Comparison of ENCODE assay signal across 1 cellular context in the genomic region with DNA sequence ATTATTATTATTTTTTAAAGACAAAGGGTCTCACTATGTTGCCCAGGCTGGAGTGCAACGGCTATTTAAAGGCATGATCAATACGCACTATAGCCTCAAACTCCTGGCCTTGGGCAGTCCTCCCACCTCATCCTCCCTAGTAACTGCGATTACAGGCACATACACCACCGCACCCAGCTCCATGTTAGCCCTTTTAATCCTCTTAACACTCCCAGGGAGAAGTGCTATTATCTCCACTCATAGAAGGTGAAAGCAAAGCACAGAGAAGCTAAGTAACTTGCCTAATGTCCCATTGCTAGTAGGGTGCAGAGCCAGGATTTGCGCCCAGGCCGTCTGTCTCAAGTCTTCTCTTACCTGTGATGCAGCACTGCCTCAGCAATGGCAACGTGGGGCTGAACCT.
TF ChIP-seq lines count a peak whose summit lies in the region.

No MANE protein-coding gene starts in this region.

TF ChIP-seq in H1, 55 proteins besides CTCF, POLR2A, EP300 and RAD21:
- no peak for TF ChIP-seq ZNF274 (IDR thresholded peaks at IDR 0.05; ENCODE audit: borderline replicate concordance, extremely low read depth, low read length)
- TF ChIP-seq CTBP2 (IDR thresholded peaks at IDR 0.05; ENCODE audit: borderline replicate concordance, insufficient read depth, insufficient read length, low read length): no peak
- TF ChIP-seq, protein P1, sequence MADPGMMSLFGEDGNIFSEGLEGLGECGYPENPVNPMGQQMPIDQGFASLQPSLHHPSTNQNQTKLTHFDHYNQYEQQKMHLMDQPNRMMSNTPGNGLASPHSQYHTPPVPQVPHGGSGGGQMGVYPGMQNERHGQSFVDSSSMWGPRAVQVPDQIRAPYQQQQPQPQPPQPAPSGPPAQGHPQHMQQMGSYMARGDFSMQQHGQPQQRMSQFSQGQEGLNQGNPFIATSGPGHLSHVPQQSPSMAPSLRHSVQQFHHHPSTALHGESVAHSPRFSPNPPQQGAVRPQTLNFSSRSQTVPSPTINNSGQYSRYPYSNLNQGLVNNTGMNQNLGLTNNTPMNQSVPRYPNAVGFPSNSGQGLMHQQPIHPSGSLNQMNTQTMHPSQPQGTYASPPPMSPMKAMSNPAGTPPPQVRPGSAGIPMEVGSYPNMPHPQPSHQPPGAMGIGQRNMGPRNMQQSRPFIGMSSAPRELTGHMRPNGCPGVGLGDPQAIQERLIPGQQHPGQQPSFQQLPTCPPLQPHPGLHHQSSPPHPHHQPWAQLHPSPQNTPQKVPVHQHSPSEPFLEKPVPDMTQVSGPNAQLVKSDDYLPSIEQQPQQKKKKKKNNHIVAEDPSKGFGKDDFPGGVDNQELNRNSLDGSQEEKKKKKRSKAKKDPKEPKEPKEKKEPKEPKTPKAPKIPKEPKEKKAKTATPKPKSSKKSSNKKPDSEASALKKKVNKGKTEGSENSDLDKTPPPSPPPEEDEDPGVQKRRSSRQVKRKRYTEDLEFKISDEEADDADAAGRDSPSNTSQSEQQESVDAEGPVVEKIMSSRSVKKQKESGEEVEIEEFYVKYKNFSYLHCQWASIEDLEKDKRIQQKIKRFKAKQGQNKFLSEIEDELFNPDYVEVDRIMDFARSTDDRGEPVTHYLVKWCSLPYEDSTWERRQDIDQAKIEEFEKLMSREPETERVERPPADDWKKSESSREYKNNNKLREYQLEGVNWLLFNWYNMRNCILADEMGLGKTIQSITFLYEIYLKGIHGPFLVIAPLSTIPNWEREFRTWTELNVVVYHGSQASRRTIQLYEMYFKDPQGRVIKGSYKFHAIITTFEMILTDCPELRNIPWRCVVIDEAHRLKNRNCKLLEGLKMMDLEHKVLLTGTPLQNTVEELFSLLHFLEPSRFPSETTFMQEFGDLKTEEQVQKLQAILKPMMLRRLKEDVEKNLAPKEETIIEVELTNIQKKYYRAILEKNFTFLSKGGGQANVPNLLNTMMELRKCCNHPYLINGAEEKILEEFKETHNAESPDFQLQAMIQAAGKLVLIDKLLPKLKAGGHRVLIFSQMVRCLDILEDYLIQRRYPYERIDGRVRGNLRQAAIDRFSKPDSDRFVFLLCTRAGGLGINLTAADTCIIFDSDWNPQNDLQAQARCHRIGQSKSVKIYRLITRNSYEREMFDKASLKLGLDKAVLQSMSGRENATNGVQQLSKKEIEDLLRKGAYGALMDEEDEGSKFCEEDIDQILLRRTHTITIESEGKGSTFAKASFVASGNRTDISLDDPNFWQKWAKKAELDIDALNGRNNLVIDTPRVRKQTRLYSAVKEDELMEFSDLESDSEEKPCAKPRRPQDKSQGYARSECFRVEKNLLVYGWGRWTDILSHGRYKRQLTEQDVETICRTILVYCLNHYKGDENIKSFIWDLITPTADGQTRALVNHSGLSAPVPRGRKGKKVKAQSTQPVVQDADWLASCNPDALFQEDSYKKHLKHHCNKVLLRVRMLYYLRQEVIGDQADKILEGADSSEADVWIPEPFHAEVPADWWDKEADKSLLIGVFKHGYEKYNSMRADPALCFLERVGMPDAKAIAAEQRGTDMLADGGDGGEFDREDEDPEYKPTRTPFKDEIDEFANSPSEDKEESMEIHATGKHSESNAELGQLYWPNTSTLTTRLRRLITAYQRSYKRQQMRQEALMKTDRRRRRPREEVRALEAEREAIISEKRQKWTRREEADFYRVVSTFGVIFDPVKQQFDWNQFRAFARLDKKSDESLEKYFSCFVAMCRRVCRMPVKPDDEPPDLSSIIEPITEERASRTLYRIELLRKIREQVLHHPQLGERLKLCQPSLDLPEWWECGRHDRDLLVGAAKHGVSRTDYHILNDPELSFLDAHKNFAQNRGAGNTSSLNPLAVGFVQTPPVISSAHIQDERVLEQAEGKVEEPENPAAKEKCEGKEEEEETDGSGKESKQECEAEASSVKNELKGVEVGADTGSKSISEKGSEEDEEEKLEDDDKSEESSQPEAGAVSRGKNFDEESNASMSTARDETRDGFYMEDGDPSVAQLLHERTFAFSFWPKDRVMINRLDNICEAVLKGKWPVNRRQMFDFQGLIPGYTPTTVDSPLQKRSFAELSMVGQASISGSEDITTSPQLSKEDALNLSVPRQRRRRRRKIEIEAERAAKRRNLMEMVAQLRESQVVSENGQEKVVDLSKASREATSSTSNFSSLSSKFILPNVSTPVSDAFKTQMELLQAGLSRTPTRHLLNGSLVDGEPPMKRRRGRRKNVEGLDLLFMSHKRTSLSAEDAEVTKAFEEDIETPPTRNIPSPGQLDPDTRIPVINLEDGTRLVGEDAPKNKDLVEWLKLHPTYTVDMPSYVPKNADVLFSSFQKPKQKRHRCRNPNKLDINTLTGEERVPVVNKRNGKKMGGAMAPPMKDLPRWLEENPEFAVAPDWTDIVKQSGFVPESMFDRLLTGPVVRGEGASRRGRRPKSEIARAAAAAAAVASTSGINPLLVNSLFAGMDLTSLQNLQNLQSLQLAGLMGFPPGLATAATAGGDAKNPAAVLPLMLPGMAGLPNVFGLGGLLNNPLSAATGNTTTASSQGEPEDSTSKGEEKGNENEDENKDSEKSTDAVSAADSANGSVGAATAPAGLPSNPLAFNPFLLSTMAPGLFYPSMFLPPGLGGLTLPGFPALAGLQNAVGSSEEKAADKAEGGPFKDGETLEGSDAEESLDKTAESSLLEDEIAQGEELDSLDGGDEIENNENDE (IDR thresholded peaks at IDR 0.05; ENCODE audit: insufficient replicate concordance, low read length): no peak
- TF ChIP-seq, protein P2, sequence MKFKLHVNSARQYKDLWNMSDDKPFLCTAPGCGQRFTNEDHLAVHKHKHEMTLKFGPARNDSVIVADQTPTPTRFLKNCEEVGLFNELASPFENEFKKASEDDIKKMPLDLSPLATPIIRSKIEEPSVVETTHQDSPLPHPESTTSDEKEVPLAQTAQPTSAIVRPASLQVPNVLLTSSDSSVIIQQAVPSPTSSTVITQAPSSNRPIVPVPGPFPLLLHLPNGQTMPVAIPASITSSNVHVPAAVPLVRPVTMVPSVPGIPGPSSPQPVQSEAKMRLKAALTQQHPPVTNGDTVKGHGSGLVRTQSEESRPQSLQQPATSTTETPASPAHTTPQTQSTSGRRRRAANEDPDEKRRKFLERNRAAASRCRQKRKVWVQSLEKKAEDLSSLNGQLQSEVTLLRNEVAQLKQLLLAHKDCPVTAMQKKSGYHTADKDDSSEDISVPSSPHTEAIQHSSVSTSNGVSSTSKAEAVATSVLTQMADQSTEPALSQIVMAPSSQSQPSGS (IDR thresholded peaks at IDR 0.05; ENCODE audit: low read length): no peak
- TF ChIP-seq CBX5 (IDR thresholded peaks at IDR 0.05; ENCODE audit: low read depth, low read length): no peak
- TF ChIP-seq, protein P3, sequence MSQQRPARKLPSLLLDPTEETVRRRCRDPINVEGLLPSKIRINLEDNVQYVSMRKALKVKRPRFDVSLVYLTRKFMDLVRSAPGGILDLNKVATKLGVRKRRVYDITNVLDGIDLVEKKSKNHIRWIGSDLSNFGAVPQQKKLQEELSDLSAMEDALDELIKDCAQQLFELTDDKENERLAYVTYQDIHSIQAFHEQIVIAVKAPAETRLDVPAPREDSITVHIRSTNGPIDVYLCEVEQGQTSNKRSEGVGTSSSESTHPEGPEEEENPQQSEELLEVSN (IDR thresholded peaks at IDR 0.05): no peak
- TF ChIP-seq KDM5A (IDR thresholded peaks at IDR 0.05; ENCODE audit: low read length): no peak
- TF ChIP-seq SIN3A (conservative IDR thresholded peaks at IDR 0.05 in 1 of 2, IDR thresholded peaks at IDR 0.05 in 1 of 2; ENCODE audit: low read depth in 1 of 2, low read length in 2 of 2): no peak
- no peak for TF ChIP-seq GABPA (IDR thresholded peaks at IDR 0.05; ENCODE audit: borderline replicate concordance, insufficient read depth, low read length)
- no peak for TF ChIP-seq BRCA1 (IDR thresholded peaks at IDR 0.05; ENCODE audit: low read depth, low read length)
- TF ChIP-seq CEBPB (IDR thresholded peaks at IDR 0.05; ENCODE audit: low read depth, low read length): no peak
- TF ChIP-seq EZH2 (IDR thresholded peaks at IDR 0.05; ENCODE audit: low read depth, low read length, severe bottlenecking): no peak
- TF ChIP-seq, protein P4, sequence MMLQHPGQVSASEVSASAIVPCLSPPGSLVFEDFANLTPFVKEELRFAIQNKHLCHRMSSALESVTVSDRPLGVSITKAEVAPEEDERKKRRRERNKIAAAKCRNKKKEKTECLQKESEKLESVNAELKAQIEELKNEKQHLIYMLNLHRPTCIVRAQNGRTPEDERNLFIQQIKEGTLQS (IDR thresholded peaks at IDR 0.05; ENCODE audit: insufficient read depth, low read depth, low read length): no peak
- no peak for TF ChIP-seq ASH2L (IDR thresholded peaks at IDR 0.05; ENCODE audit: low read length)
